In the genomic region with DNA sequence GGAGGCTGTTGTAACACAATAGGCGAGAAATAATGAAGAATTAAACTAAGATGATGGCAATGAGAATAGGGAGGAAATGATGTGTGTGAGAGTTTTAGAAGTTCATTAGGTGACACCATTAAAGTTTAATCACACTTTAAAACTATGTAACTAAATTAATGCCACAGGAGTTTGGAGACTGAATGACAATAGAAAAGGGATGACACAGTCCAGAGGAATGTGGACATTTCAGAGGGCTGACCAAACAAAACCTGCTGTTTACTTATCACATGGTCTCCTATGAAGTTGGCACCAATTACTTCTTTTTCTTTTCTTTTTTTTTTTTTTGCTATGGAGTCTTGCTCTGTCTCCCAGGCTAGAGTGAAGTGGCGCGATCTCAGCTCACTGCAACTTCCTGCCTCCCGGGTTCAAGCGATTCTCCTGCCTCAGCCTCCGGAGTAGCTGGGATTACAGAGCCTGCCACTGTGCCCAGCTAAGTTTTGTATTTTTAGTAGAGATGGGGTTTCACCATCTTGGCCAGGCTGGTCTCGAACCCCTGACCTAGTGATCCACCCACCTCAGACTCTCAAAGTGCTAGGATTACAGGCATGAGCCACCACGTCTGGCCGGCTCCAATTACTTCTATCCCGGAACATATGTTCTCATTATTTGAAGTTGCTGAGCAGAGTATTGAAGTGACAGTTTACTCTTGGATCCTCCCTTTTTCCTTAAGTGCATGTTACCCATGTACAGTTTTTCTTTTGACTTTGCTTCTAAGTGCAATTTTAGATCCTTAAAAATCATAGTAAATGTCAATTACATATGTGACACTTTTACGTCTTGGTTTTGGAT, we compare ENCODE assay signal across 11 cellular contexts. TPM values are rescaled to one million over a fixed set of nuclear protein-coding genes. Genes with fewer than 3 reads are reported as not detected.
DNase-seq lines count a peak whose midpoint lies in the region; ATAC-seq and TF ChIP-seq lines count a peak whose summit lies in the region.
"Had no signal": no experiment of that assay in that cellular context is flagged by ENCODE, and none has a peak within 500 bp of the region (broad histone marks: within the 10 kb centered on the region; RNA-seq: fewer than 3 reads in every experiment).

No MANE protein-coding gene starts in this region.

- H3K27me3 ChIP-seq in kidney epithelial cell (ENCODE audit: control insufficient read depth, insufficient read depth, low read length) (no peaks in the 10 kb centered on the region), uterus (no peaks in the 10 kb centered on the region)

- peaks cover 6 to 17% of the 10 kb centered on the region in 2 donors for H3K36me3 Mint-ChIP-seq in activated T-cell treated with anti-CD3 and anti-CD28 coated beads, Interleukin-2, amount 50 U/mL, for 72 hours (ENCODE audit: insufficient read depth in 2 of 2)
- H3K36me3 Mint-ChIP-seq in activated T-cell treated with anti-CD3 and anti-CD28 coated beads, Interleukin-2, amount 50 U/mL, for 4 hours (ENCODE audit: insufficient read depth) = peaks cover 10% of the 10 kb centered on the region
- H3K36me3 Mint-ChIP-seq in activated naive CD8-positive, alpha-beta T cell treated with anti-CD3 and anti-CD28 coated beads for 36 hours = peaks cover 32% of the 10 kb centered on the region
- peaks cover 12% of the 10 kb centered on the region for H3K36me3 Mint-ChIP-seq in activated CD4-positive, alpha-beta T cell treated with anti-CD3 and anti-CD28 coated beads for 36 hours (ENCODE audit: low read depth)

- peak overlapping the region; percentile 72 for H3K27ac Mint-ChIP-seq in activated T-cell treated with anti-CD3 and anti-CD28 coated beads, Interleukin-2, amount 50 U/mL, for 72 hours
- H3K27ac Mint-ChIP-seq in activated naive CD8-positive, alpha-beta T cell treated with anti-CD3 and anti-CD28 coated beads for 36 hours = peak overlapping the region; percentile 32
- no peak overlapping the region for H3K27ac Mint-ChIP-seq in activated CD4-positive, alpha-beta T cell treated with anti-CD3 and anti-CD28 coated beads for 36 hours

- H3K9me3 Mint-ChIP-seq in activated T-cell treated with anti-CD3 and anti-CD28 coated beads, Interleukin-2, amount 50 U/mL, for 72 hours = no peaks in the 10 kb centered on the region
- no peaks in the 10 kb centered on the region for H3K9me3 Mint-ChIP-seq in activated T-cell treated with anti-CD3 and anti-CD28 coated beads, Interleukin-2, amount 50 U/mL, for 4 hours
- no peaks in the 10 kb centered on the region for H3K9me3 Mint-ChIP-seq in activated naive CD8-positive, alpha-beta T cell treated with anti-CD3 and anti-CD28 coated beads for 36 hours
- no peaks in the 10 kb centered on the region for H3K9me3 Mint-ChIP-seq in activated CD4-positive, alpha-beta T cell treated with anti-CD3 and anti-CD28 coated beads for 36 hours (ENCODE audit: low read depth)

- H3K4me1 Mint-ChIP-seq in activated T-cell treated with anti-CD3 and anti-CD28 coated beads, Interleukin-2, amount 50 U/mL, for 72 hours (ENCODE audit: low read depth) = peaks cover 78% of the 10 kb centered on the region
- peaks cover 70% of the 10 kb centered on the region for H3K4me1 Mint-ChIP-seq in activated T-cell treated with anti-CD3 and anti-CD28 coated beads, Interleukin-2, amount 50 U/mL, for 4 hours (ENCODE audit: low read depth)
- peaks cover 67% of the 10 kb centered on the region for H3K4me1 Mint-ChIP-seq in activated naive CD8-positive, alpha-beta T cell treated with anti-CD3 and anti-CD28 coated beads for 36 hours
- peaks cover 72% of the 10 kb centered on the region for H3K4me1 Mint-ChIP-seq in activated CD4-positive, alpha-beta T cell treated with anti-CD3 and anti-CD28 coated beads for 36 hours

- CTCF ChIA-PET in activated CD4-positive, alpha-beta T cell treated with anti-CD3 and anti-CD28 coated beads for 36 hours (lab: Charles Lee) = interaction anchor here (0.8 to 1.2 kb wide), 2 partner anchors 60 to 157 kb away, joined by 3 read pairs; no protein-coding TSS in a partner anchor

- H3K4me3 Mint-ChIP-seq in activated T-cell treated with anti-CD3 and anti-CD28 coated beads, Interleukin-2, amount 50 U/mL, for 72 hours = peak overlapping the region in 1 of 2 donors; percentile 30
- H3K4me3 Mint-ChIP-seq in activated T-cell treated with anti-CD3 and anti-CD28 coated beads, Interleukin-2, amount 50 U/mL, for 4 hours = no peak overlapping the region
- H3K4me3 Mint-ChIP-seq in activated naive CD8-positive, alpha-beta T cell treated with anti-CD3 and anti-CD28 coated beads for 36 hours = no peak overlapping the region
- no peak overlapping the region for H3K4me3 Mint-ChIP-seq in activated CD4-positive, alpha-beta T cell treated with anti-CD3 and anti-CD28 coated beads for 36 hours

- H3K27me3 Mint-ChIP-seq in activated T-cell treated with anti-CD3 and anti-CD28 coated beads, Interleukin-2, amount 50 U/mL, for 72 hours (ENCODE audit: low read depth) = no peaks in the 10 kb centered on the region
- H3K27me3 Mint-ChIP-seq in activated T-cell treated with anti-CD3 and anti-CD28 coated beads, Interleukin-2, amount 50 U/mL, for 4 hours (ENCODE audit: low read depth) = no peaks in the 10 kb centered on the region
- H3K27me3 Mint-ChIP-seq in activated naive CD8-positive, alpha-beta T cell treated with anti-CD3 and anti-CD28 coated beads for 36 hours = no peaks in the 10 kb centered on the region
- no peaks in the 10 kb centered on the region for H3K27me3 Mint-ChIP-seq in activated CD4-positive, alpha-beta T cell treated with anti-CD3 and anti-CD28 coated beads for 36 hours

- no peaks in the 10 kb centered on the region for H3K9me3 ChIP-seq in uterus
- H3K9me3 ChIP-seq: lower lobe of right lung had no signal

- no peak for ATAC-seq in activated T-cell treated with anti-CD3 and anti-CD28 coated beads, Interleukin-2, amount 50 U/mL, for 72 hours (replicated peaks in 1 of 2)
- no peak for ATAC-seq in activated T-cell treated with anti-CD3 and anti-CD28 coated beads, Interleukin-2, amount 50 U/mL, for 4 hours
- no peak for ATAC-seq in activated CD4-positive, alpha-beta T cell treated with anti-CD3 and anti-CD28 coated beads for 36 hours
- ATAC-seq: activated CD4-positive, CD25-positive, alpha-beta regulatory T cell treated with anti-CD3 and anti-CD28 coated beads, Interleukin-2, amount 50 U/mL, for 24 hours; lower lobe of right lung had no signal

- no peak overlapping the region for H3K4me3 ChIP-seq in kidney epithelial cell (ENCODE audit: low read depth, low read length)
- H3K4me3 ChIP-seq in uterus = no peak overlapping the region
- H3K4me3 ChIP-seq: lower lobe of right lung had no signal

- H3K36me3 ChIP-seq in kidney epithelial cell (ENCODE audit: control insufficient read depth, insufficient read depth, low read length) (no peaks in the 10 kb centered on the region), uterus (no peaks in the 10 kb centered on the region)
- H3K36me3 ChIP-seq: lower lobe of right lung had no signal

- TF ChIP-seq POLR2A in uterus (IDR thresholded peaks at IDR 0.05) = no peak

- DNase-seq in activated T-cell treated with anti-CD3 and anti-CD28 coated beads, Interleukin-2, amount 50 U/mL, for 72 hours = no peak
- no peak for DNase-seq in activated T-cell treated with anti-CD3 and anti-CD28 coated beads, Interleukin-2, amount 50 U/mL, for 4 hours
- no peak for DNase-seq in activated naive CD8-positive, alpha-beta T cell treated with anti-CD3 and anti-CD28 coated beads for 36 hours
- DNase-seq in kidney epithelial cell (ENCODE audit: low read depth) (peak; percentile 67), uterus (peak in 1 of 2 donors; percentile 25), putamen (ENCODE audit: low spot score) (no peak), CD1c-positive myeloid dendritic cell (ENCODE audit: extremely low spot score) (no peak)
- DNase-seq in activated CD4-positive, alpha-beta T cell treated with anti-CD3 and anti-CD28 coated beads for 36 hours = no peak
- DNase-seq: lower lobe of right lung, NCI-H2227 treated with DMSO at 0.1 percent for 48 hours had no signal

- no peaks in the 10 kb centered on the region for H3K4me1 ChIP-seq in uterus

- no peak for TF ChIP-seq CTCF in kidney epithelial cell (IDR thresholded peaks at IDR 0.05; ENCODE audit: insufficient read depth, low read length, poor library complexity, severe bottlenecking)
- no peak for TF ChIP-seq CTCF in uterus (IDR thresholded peaks at IDR 0.05)

- H3K27ac ChIP-seq in uterus = peak overlapping the region; percentile 46 to 69

- intact Hi-C loops in uterus (cut with DNase I; ENCODE audit: low total_unique reads) = no loop called here
- intact Hi-C loops in activated CD4-positive, alpha-beta T cell treated with anti-CD3 and anti-CD28 coated beads for 36 hours (cut with DNase I, micrococcal nuclease) = loop anchor here in 1 of 2 experiments (10.0 kb wide), 1 partner anchor 132 kb away; a partner anchor contains a TSS

- POLR2A ChIA-PET in activated CD4-positive, alpha-beta T cell treated with anti-CD3 and anti-CD28 coated beads for 36 hours (lab: Charles Lee) = no interaction called here

RNA-seq across cellular contexts. Expression of a gene that starts 4.3 kb away (rescaled TPM):
- 10 to 100 TPM; 38.8 to 44.6 TPM for total RNA-seq in activated T-cell treated with anti-CD3 and anti-CD28 coated beads, Interleukin-2, amount 50 U/mL, for 72 hours
- total RNA-seq in activated T-cell treated with anti-CD3 and anti-CD28 coated beads, Interleukin-2, amount 50 U/mL, for 4 hours = 10 to 100 TPM; 73.1 to 80.1 (median 73.7) TPM
- 10 to 100 TPM; 73.8 to 75.5 TPM for total RNA-seq in activated naive CD8-positive, alpha-beta T cell treated with anti-CD3 and anti-CD28 coated beads for 36 hours
- total RNA-seq in kidney epithelial cell = 26.1 and 50.7 TPM in 2 replicates
- total RNA-seq in uterus = 10 to 100 TPM; 10.2 to 64.4 (median 40.0) TPM
- total RNA-seq in activated CD4-positive, alpha-beta T cell treated with anti-CD3 and anti-CD28 coated beads for 36 hours = 10 to 100 TPM; 58.7 to 67.3 TPM
